In genomic region chr1:58823481-58824010, GRCh38 we compare ENCODE assay signal across 1 cellular context.
TF ChIP-seq lines count a peak whose summit lies in the region.

No MANE protein-coding gene starts in this region.

TF ChIP-seq in HEK293, 187 proteins besides CTCF, POLR2A, EP300 and RAD21 (continued from another document):
- no peak for TF ChIP-seq ZNF518A (tag by site-specific recombination; conservative IDR thresholded peaks at IDR 0.05; ENCODE audit: low read depth)
TF ChIP-seq in HEK293: peak in this region for 1.
